In genomic region chr15:93042691-93043378, GRCh38 we compare ENCODE assay signal across 24 cellular contexts. TPM values are rescaled to one million over a fixed set of nuclear protein-coding genes. Genes with fewer than 3 reads are reported as not detected.
A peak's percentile ranks its signal among the peaks of the same experiment; 100 is the strongest.
DNase-seq lines count a peak whose midpoint lies in the region; ATAC-seq, FAIRE-seq and TF ChIP-seq lines count a peak whose summit lies in the region.
"Had no signal": no experiment of that assay in that cellular context is flagged by ENCODE, and none has a peak within 500 bp of the region (broad histone marks: within the 10 kb centered on the region; RNA-seq: fewer than 3 reads in every experiment).

No MANE protein-coding gene starts in this region.

- BruUV-seq in OCI-LY7 (replicated peaks; lab: Mats Ljungman, UMichigan): no TSS peak

- H3K9me3 ChIP-seq in right cardiac atrium (ENCODE audit: control insufficient read depth, low read length) (no peaks in the 10 kb centered on the region), left ventricle myocardium inferior (replicated peaks) (peaks cover 15% of the 10 kb centered on the region), OCI-LY7 (ENCODE audit: low read length) (no peaks in the 10 kb centered on the region)

- H3K9me2 ChIP-seq in OCI-LY7 (ENCODE audit: insufficient read depth, low read length): no peaks in the 10 kb centered on the region

- H3K4me1 ChIP-seq in right cardiac atrium (ENCODE audit: control insufficient read depth, insufficient read depth, low read length) (no peaks in the 10 kb centered on the region), left ventricle myocardium inferior (peaks cover 4% of the 10 kb centered on the region), OCI-LY7 (ENCODE audit: insufficient read depth, low read length, poor library complexity, severe bottlenecking) (no peaks in the 10 kb centered on the region)
- H3K4me1 ChIP-seq: A549, BE2C had no signal

- intact Hi-C loops in right cardiac atrium (cut with DNase I) (no loop called here), left ventricle myocardium inferior (cut with micrococcal nuclease) (no loop called here), OCI-LY7 (cut with micrococcal nuclease; ENCODE audit: unreplicated experiment) (no loop called here)

- FAIRE-seq in urothelium cell line (lab: Jason Lieb, UNC): peak; percentile 74
- FAIRE-seq: A549, bronchial epithelial cell, endothelial cell of umbilical vein had no signal

- no peak overlapping the region for H2AFZ ChIP-seq in OCI-LY7 (ENCODE audit: low read length)

- H3K27ac ChIP-seq in right cardiac atrium (ENCODE audit: low read length) (no peak overlapping the region), left ventricle myocardium inferior (replicated peaks) (no peak overlapping the region), OCI-LY7 (ENCODE audit: low read depth, low read length, poor library complexity, severe bottlenecking) (no peak overlapping the region)
- H3K27ac ChIP-seq: A549 had no signal

- peaks cover 16% of the 10 kb centered on the region in 2 donors for H3K4me1 Mint-ChIP-seq in effector memory CD8-positive, alpha-beta T cell (ENCODE audit: low read depth in 2 of 2)
- peaks cover 44% of the 10 kb centered on the region for H3K4me1 Mint-ChIP-seq in neural crest cell

- POLR2A ChIA-PET in OCI-LY7 (lab: Charles Lee): no interaction called here

- H3K36me3 ChIP-seq in left ventricle myocardium inferior (peaks cover 43% of the 10 kb centered on the region), OCI-LY7 (ENCODE audit: insufficient read depth, low read length) (no peaks in the 10 kb centered on the region)
- H3K36me3 ChIP-seq: BE2C had no signal

- peaks cover 5 to 21% of the 10 kb centered on the region in 2 donors for H3K27me3 Mint-ChIP-seq in effector memory CD8-positive, alpha-beta T cell
- H3K27me3 Mint-ChIP-seq in neural crest cell (ENCODE audit: low read depth): peaks cover 36% of the 10 kb centered on the region
- H3K27me3 Mint-ChIP-seq: activated CD8-positive, alpha-beta T cell treated with anti-CD3 and anti-CD28 coated beads for 36 hours had no signal

- WGBS in right cardiac atrium: 87% methylated on average over 18 of the region's 18 CpGs

- no peaks in the 10 kb centered on the region for H3K79me2 ChIP-seq in OCI-LY7 (ENCODE audit: insufficient read depth, low read depth, low read length)

- H4K20me1 ChIP-seq in OCI-LY7 (ENCODE audit: insufficient read depth, low read length): no peaks in the 10 kb centered on the region

- H3K27ac Mint-ChIP-seq in effector memory CD8-positive, alpha-beta T cell: peak overlapping the region; percentile 9 to 80
- peak overlapping the region; percentile 36 for H3K27ac Mint-ChIP-seq in neural crest cell (ENCODE audit: unreplicated experiment)
- H3K27ac Mint-ChIP-seq: activated CD8-positive, alpha-beta T cell treated with anti-CD3 and anti-CD28 coated beads for 36 hours had no signal

- H3K4me3 ChIP-seq in right cardiac atrium (ENCODE audit: low read length) (no peak overlapping the region), left ventricle myocardium inferior (no peak overlapping the region), OCI-LY7 (ENCODE audit: low read depth, low read length, poor library complexity, severe bottlenecking) (no peak overlapping the region)
- H3K4me3 ChIP-seq: A549, stomach had no signal

- peak in 2 of 3 donors; percentile 3 to 40 for DNase-seq in right cardiac atrium
- no peak for DNase-seq in left ventricle myocardium inferior
- no peak for DNase-seq in effector memory CD8-positive, alpha-beta T cell
- DNase-seq in neural crest cell (ENCODE audit: low read depth, low spot score): no peak
- no peak for DNase-seq in urothelium cell line (ENCODE audit: low spot score)
- DNase-seq in OCI-LY7 (ENCODE audit: low spot score): no peak
- DNase-seq in activated CD4-positive, alpha-beta T cell treated with anti-CD3 and anti-CD28 coated beads for 4 hours: no peak
- DNase-seq: activated CD8-positive, alpha-beta T cell treated with anti-CD3 and anti-CD28 coated beads for 36 hours; activated naive CD4-positive, alpha-beta T cell; BE2C; Calu3; H9; KG1; NCI-H146; NCI-H2227 treated with DMSO at 0.1 percent for 48 hours; SHP77; stimulated activated CD4-positive, alpha-beta T cell treated with anti-CD3 and anti-CD28 coated beads, Interleukin-12 subunit alpha, Interleukin-12 subunit beta, amount 100 ng/mL, for 4 hours; stomach had no signal

- CTCF ChIA-PET in OCI-LY7 (lab: Charles Lee; ENCODE audit: unreplicated experiment): no interaction called here

- no peaks in the 10 kb centered on the region for H3K27me3 ChIP-seq in right cardiac atrium (ENCODE audit: control insufficient read depth, insufficient read depth)
- H3K27me3 ChIP-seq in left ventricle myocardium inferior (ENCODE audit: low read depth): peaks cover 6% of the 10 kb centered on the region
- H3K27me3 ChIP-seq: BE2C had no signal

- peaks cover 8% of the 10 kb centered on the region for H3K36me3 Mint-ChIP-seq in effector memory CD8-positive, alpha-beta T cell (ENCODE audit: insufficient read depth)
- peaks cover 46% of the 10 kb centered on the region for H3K36me3 Mint-ChIP-seq in neural crest cell (ENCODE audit: low read depth)

- TF ChIP-seq CTCF in left ventricle myocardium inferior (IDR thresholded peaks at IDR 0.05; ENCODE audit: borderline replicate concordance) (no peak), neural crest cell (conservative IDR thresholded peaks at IDR 0.05) (no peak), OCI-LY7 (conservative IDR thresholded peaks at IDR 0.05; ENCODE audit: low read length) (no peak)

- peaks cover 0 to 10% of the 10 kb centered on the region in 2 donors for H3K9me3 Mint-ChIP-seq in effector memory CD8-positive, alpha-beta T cell
- no peaks in the 10 kb centered on the region for H3K9me3 Mint-ChIP-seq in neural crest cell

- no peak overlapping the region for H3K4me3 Mint-ChIP-seq in effector memory CD8-positive, alpha-beta T cell
- H3K4me3 Mint-ChIP-seq in neural crest cell: peak overlapping the region; percentile 52
- H3K4me3 Mint-ChIP-seq: activated CD8-positive, alpha-beta T cell treated with anti-CD3 and anti-CD28 coated beads for 36 hours; H9 had no signal

- H3K4me2 ChIP-seq in OCI-LY7 (ENCODE audit: low read length): no peak overlapping the region
- H3K4me2 ChIP-seq: A549 had no signal

- no peak for ATAC-seq in right cardiac atrium
- ATAC-seq in effector memory CD8-positive, alpha-beta T cell (replicated peaks): no peak
- ATAC-seq in HG02870 (IDR thresholded peaks at IDR 0.05; ENCODE audit: unreplicated experiment): no peak
- ATAC-seq: activated CD4-positive, CD25-positive, alpha-beta regulatory T cell treated with anti-CD3 and anti-CD28 coated beads, Interleukin-2, amount 50 U/mL, for 24 hours; activated CD8-positive, alpha-beta T cell treated with anti-CD3 and anti-CD28 coated beads for 36 hours had no signal

RNA-seq across cellular contexts. Expression of gene RGMA, which starts 46.2 kb away (rescaled TPM):
- total RNA-seq in right cardiac atrium (10 to 100 TPM in 3 of 4 donors, 1 to 10 TPM in 1; 9.2 to 16.4 (median 12.8) TPM), left ventricle myocardium inferior (16.9 TPM), neural crest cell (187 and 205 TPM in 2 replicates), OCI-LY7 (2022) (not detected in 2 replicates)
- polyA plus RNA-seq in right cardiac atrium: 10.8 TPM
- not detected in 2 replicates for total RNA-seq in OCI-LY7 (2014; rRNA removed; shearing (Covaris generic))
- total RNA-seq: activated CD8-positive, alpha-beta T cell treated with anti-CD3 and anti-CD28 coated beads for 36 hours; pulmonary artery endothelial cell had no signal

Comparison
In these comparisons a context has a peak if more than half of its experiments do, and no peak if none do; other contexts are left out.
1. DNase-seq: peak in right cardiac atrium (2 of 3); none in left ventricle myocardium inferior (single experiment), effector memory CD8-positive, alpha-beta T cell (0 of 3), neural crest cell (single experiment), urothelium cell line (single experiment), OCI-LY7 (single experiment) and activated CD4-positive, alpha-beta T cell treated with anti-CD3 and anti-CD28 coated beads for 4 hours (0 of 2).
2. RNA of gene RGMA, which starts 46.2 kb away (total RNA-seq): 187 to 205 TPM in neural crest cell; 16.9 TPM in left ventricle myocardium inferior (single experiment), 9.2 to 16.4 TPM in right cardiac atrium and not detected in OCI-LY7; every median in the first group is over 10 times any median in the second.